Comparison of ENCODE assay signal across 30 cellular contexts in genomic region chr6:11744101-11744500, GRCh38. TPM values are rescaled to one million over a fixed set of nuclear protein-coding genes. Genes with fewer than 3 reads are reported as not detected.
DNase-seq lines count a peak whose midpoint lies in the region; ATAC-seq, FAIRE-seq and TF ChIP-seq lines count a peak whose summit lies in the region.
"Had no signal": no experiment of that assay in that cellular context is flagged by ENCODE, and none has a peak within 500 bp of the region (broad histone marks: within the 10 kb centered on the region; RNA-seq: fewer than 3 reads in every experiment).

No MANE protein-coding gene starts in this region.

- DNase-seq in left ventricle myocardium inferior (no peak), Right ventricle myocardium superior (no peak), left lung (no peak), sigmoid colon (no peak), transverse colon (no peak), urothelium cell line (ENCODE audit: low spot score) (no peak), mucosa of descending colon (no peak), NK-92 (lab: John Stamatoyannopoulos, UW; ENCODE audit: unreplicated experiment) (no peak)
- DNase-seq: activated CD4-positive, alpha-beta memory T cell treated with anti-CD3 and anti-CD28 coated beads, Interleukin-2, amount 10 ng/mL, durations not matched to agents 7 days and 5 days; activated CD4-positive, alpha-beta T cell treated with anti-CD3 and anti-CD28 coated beads for 1 hour; activated CD8-positive, alpha-beta memory T cell treated with anti-CD3 and anti-CD28 coated beads, Interleukin-2, amount 50 U/mL, for 4 hours; activated naive CD4-positive, alpha-beta T cell treated with Interleukin-2 at 50 U/mL for 16 hours; CD4-positive, CD25-positive, alpha-beta regulatory T cell; DND-41; GF-D8; islet precursor cell; Karpas-422; NCI-H1930; NCI-H526; nephron progenitor cell; stimulated activated CD4-positive, alpha-beta T cell treated with anti-CD3 and anti-CD28 coated beads, Interleukin-12 subunit alpha, Interleukin-12 subunit beta, amount 100 ng/mL, for 4 hours; stimulated activated CD4-positive, alpha-beta T cell treated with anti-CD3 and anti-CD28 coated beads, Interleukin-2, amount 100 ng/mL, for 48 hours; SW 1271 had no signal

- ATAC-seq in Right ventricle myocardium superior (ENCODE audit: poor library complexity) = no peak
- no peak for ATAC-seq in left lung
- no peak for ATAC-seq in mucosa of descending colon
- ATAC-seq: Panc1 had no signal

- TF ChIP-seq CTCF in left ventricle myocardium inferior (IDR thresholded peaks at IDR 0.05; ENCODE audit: borderline replicate concordance) = no peak
- TF ChIP-seq CTCF in left lung (IDR thresholded peaks at IDR 0.05) = no peak
- TF ChIP-seq CTCF in sigmoid colon (IDR thresholded peaks at IDR 0.05) = no peak
- TF ChIP-seq CTCF in transverse colon (IDR thresholded peaks at IDR 0.05) = no peak
- TF ChIP-seq CTCF in mucosa of descending colon (IDR thresholded peaks at IDR 0.05) = no peak

- peak overlapping the region; percentile 71 for H3K27ac ChIP-seq in left ventricle myocardium inferior (replicated peaks)
- H3K27ac ChIP-seq in left lung = peak overlapping the region; percentile 50 to 74
- peak overlapping the region; percentile 35 to 56 (median 46) for H3K27ac ChIP-seq in sigmoid colon
- peak overlapping the region; percentile 31 to 50 (median 36) for H3K27ac ChIP-seq in transverse colon
- H3K27ac ChIP-seq: GM23248, ovary had no signal

- 86 to 94% methylated on average over 1 of the region's 1 CpG for WGBS in sigmoid colon, 2 donors
- 80% methylated on average over 1 of the region's 1 CpG for WGBS in transverse colon (ENCODE audit: low coverage in 1 of 2), 2 donors

- no peak for FAIRE-seq in urothelium cell line (lab: Jason Lieb, UNC)
- FAIRE-seq: A204.1, endothelial cell of umbilical vein had no signal

- H3K27me3 ChIP-seq in left ventricle myocardium inferior (ENCODE audit: low read depth) (no peaks in the 10 kb centered on the region), left lung (no peaks in the 10 kb centered on the region), sigmoid colon (no peaks in the 10 kb centered on the region), transverse colon (no peaks in the 10 kb centered on the region)
- H3K27me3 ChIP-seq: ovary had no signal

- H3K4me1 ChIP-seq in left ventricle myocardium inferior (peaks cover 21% of the 10 kb centered on the region), left lung (peaks cover 1 to 6% of the 10 kb centered on the region in 2 donors), sigmoid colon (no peaks in the 10 kb centered on the region), transverse colon (peaks cover 0 to 14% (median 10%) of the 10 kb centered on the region in 4 donors), mucosa of descending colon (ENCODE audit: low read depth) (peaks cover 9% of the 10 kb centered on the region)

- H3K36me3 ChIP-seq in left ventricle myocardium inferior (no peaks in the 10 kb centered on the region), left lung (no peaks in the 10 kb centered on the region), sigmoid colon (no peaks in the 10 kb centered on the region), transverse colon (no peaks in the 10 kb centered on the region), mucosa of descending colon (ENCODE audit: low read depth) (no peaks in the 10 kb centered on the region)
- H3K36me3 ChIP-seq: ovary had no signal

- in situ Hi-C loops in transverse colon (cut with MboI; ENCODE audit: low pct_ligation_motif_present in 1 of 4, low pct_unique_long_range_greater_than_20kb in 1 of 4, low sequenced_read_pairs in 3 of 4) = no loop called here

- H3K4me3 ChIP-seq in left ventricle myocardium inferior (no peak overlapping the region), left lung (no peak overlapping the region), sigmoid colon (no peak overlapping the region), transverse colon (no peak overlapping the region), mucosa of descending colon (no peak overlapping the region)
- H3K4me3 ChIP-seq: GM23248, lung, ovary had no signal

- H3K9me3 ChIP-seq in left ventricle myocardium inferior (replicated peaks) (no peaks in the 10 kb centered on the region), left lung (no peaks in the 10 kb centered on the region), sigmoid colon (no peaks in the 10 kb centered on the region), transverse colon (no peaks in the 10 kb centered on the region), mucosa of descending colon (no peaks in the 10 kb centered on the region)
- H3K9me3 ChIP-seq: ovary had no signal

- intact Hi-C loops in left ventricle myocardium inferior (cut with micrococcal nuclease) (no loop called here), Right ventricle myocardium superior (cut with DNase I) (no loop called here), left lung (cut with DNase I) (no loop called here), sigmoid colon (cut with DNase I) (no loop called here), transverse colon (cut with DNase I; ENCODE audit: low total_unique reads) (no loop called here), mucosa of descending colon (cut with DNase I, micrococcal nuclease) (no loop called here)

- TF ChIP-seq EP300 in sigmoid colon (IDR thresholded peaks at IDR 0.05) (no peak), transverse colon (IDR thresholded peaks at IDR 0.05; ENCODE audit: low read depth) (no peak)

- TF ChIP-seq POLR2A in sigmoid colon (IDR thresholded peaks at IDR 0.05) (no peak), transverse colon (IDR thresholded peaks at IDR 0.05) (no peak)

RNA-seq across cellular contexts. Expression of gene ADTRP, which starts 34.5 kb away (rescaled TPM):
- total RNA-seq in left ventricle myocardium inferior (0.33 TPM), Right ventricle myocardium superior (not detected), left lung (10 to 100 TPM in 1 of 2 donors, 1 to 10 TPM in 1; 7.1 to 11.4 TPM), sigmoid colon (under 1 TPM in 1 of 4 donors, not detected in 3; 0.36 TPM), transverse colon (100 to 1,000 TPM; 119 to 199 (median 181) TPM), mucosa of descending colon (100 to 1,000 TPM in 1 of 3 donors, 10 to 100 TPM in 2; 68.5 to 239 (median 91.9) TPM)
- 10 to 100 TPM; 27.6 to 86.9 (median 34.7) TPM for polyA plus RNA-seq in sigmoid colon
- total RNA-seq: cerebellum had no signal

Comparison
In these comparisons a context has a peak if more than half of its experiments do, and no peak if none do; other contexts are left out.
1. RNA of gene ADTRP, which starts 34.5 kb away (total RNA-seq): 119 to 199 TPM in transverse colon and 68.5 to 239 TPM in mucosa of descending colon; 7.1 to 11.4 TPM in left lung, 0.36 TPM in sigmoid colon, 0.33 TPM in left ventricle myocardium inferior (single experiment) and not detected in Right ventricle myocardium superior (single experiment); every median in the first group is over 4 times any median in the second.
2. Peak in every context shown above with its lines, with median percentiles within 50 percentile points of each other: H3K27ac ChIP-seq.